Comparison of ENCODE assay signal across 1 cellular context in the genomic region with DNA sequence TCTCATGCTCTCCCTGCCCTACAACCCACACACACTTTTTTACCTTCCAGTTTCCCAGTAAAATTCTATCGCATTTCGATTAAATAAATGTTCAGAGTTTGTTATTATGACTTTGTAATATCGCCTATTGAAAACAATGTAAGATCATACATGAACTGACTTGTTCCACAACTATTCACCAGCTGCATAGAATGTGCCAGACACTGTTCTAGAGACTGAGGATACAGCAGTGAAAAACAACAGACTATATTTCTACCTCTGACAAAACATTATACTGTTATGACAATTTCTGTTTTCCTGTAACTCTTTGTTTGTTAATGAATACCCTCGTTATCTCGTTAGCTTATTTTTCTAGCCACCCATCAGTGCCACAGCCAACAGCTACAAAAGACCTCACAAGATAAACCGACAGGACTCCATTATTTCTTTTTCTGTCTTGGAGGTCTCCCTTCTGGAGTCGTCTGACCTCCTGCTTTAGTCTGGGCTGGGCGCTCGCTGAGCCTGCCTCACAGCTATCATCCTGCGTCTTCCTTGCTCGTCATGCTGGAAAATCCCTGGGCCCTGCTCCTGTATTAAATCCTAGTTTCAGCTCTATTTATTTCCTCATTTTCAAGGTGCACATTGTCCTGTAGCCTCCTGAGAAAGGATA.
TF ChIP-seq lines count a peak whose summit lies in the region.

No MANE protein-coding gene starts in this region.

TF ChIP-seq in SK-N-SH, 30 proteins besides CTCF, POLR2A, EP300 and RAD21 (continued from another document):
- TF ChIP-seq, protein P1, sequence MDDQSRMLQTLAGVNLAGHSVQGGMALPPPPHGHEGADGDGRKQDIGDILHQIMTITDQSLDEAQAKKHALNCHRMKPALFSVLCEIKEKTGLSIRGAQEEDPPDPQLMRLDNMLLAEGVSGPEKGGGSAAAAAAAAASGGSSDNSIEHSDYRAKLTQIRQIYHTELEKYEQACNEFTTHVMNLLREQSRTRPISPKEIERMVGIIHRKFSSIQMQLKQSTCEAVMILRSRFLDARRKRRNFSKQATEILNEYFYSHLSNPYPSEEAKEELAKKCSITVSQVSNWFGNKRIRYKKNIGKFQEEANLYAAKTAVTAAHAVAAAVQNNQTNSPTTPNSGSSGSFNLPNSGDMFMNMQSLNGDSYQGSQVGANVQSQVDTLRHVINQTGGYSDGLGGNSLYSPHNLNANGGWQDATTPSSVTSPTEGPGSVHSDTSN (IDR thresholded peaks at IDR 0.05) = no peak
- TF ChIP-seq, protein P2, sequence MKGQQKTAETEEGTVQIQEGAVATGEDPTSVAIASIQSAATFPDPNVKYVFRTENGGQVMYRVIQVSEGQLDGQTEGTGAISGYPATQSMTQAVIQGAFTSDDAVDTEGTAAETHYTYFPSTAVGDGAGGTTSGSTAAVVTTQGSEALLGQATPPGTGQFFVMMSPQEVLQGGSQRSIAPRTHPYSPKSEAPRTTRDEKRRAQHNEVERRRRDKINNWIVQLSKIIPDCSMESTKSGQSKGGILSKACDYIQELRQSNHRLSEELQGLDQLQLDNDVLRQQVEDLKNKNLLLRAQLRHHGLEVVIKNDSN (IDR thresholded peaks at IDR 0.05; ENCODE audit: borderline replicate concordance, low read depth) = no peak
- TF ChIP-seq, protein P3, sequence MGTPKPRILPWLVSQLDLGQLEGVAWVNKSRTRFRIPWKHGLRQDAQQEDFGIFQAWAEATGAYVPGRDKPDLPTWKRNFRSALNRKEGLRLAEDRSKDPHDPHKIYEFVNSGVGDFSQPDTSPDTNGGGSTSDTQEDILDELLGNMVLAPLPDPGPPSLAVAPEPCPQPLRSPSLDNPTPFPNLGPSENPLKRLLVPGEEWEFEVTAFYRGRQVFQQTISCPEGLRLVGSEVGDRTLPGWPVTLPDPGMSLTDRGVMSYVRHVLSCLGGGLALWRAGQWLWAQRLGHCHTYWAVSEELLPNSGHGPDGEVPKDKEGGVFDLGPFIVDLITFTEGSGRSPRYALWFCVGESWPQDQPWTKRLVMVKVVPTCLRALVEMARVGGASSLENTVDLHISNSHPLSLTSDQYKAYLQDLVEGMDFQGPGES (IDR thresholded peaks at IDR 0.05; ENCODE audit: low read depth, low read length) = no peak
- no peak for TF ChIP-seq POLR2AphosphoS5 (IDR thresholded peaks at IDR 0.05; ENCODE audit: low read depth, low read length)
- TF ChIP-seq TAF1 (IDR thresholded peaks at IDR 0.05; ENCODE audit: borderline replicate concordance, low read depth, low read length) = no peak
- TF ChIP-seq, protein P4, sequence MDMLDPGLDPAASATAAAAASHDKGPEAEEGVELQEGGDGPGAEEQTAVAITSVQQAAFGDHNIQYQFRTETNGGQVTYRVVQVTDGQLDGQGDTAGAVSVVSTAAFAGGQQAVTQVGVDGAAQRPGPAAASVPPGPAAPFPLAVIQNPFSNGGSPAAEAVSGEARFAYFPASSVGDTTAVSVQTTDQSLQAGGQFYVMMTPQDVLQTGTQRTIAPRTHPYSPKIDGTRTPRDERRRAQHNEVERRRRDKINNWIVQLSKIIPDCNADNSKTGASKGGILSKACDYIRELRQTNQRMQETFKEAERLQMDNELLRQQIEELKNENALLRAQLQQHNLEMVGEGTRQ (IDR thresholded peaks at IDR 0.05; ENCODE audit: borderline replicate concordance, low read depth, low read length) = no peak
- no peak for TF ChIP-seq FOXJ3 (CRISPR knock-in tag; IDR thresholded peaks at IDR 0.05)
- no peak for TF ChIP-seq MEF2A (IDR thresholded peaks at IDR 0.05; ENCODE audit: borderline replicate concordance, low read depth)
- TF ChIP-seq CHD2 (IDR thresholded peaks at IDR 0.05; ENCODE audit: low read length, partially characterized antibody) = no peak
- no peak for TF ChIP-seq SIN3A (IDR thresholded peaks at IDR 0.05; ENCODE audit: borderline replicate concordance, low read depth, low read length)
- TF ChIP-seq SMC3 (IDR thresholded peaks at IDR 0.05; ENCODE audit: low read depth, low read length) = no peak
- TF ChIP-seq FOSL2 (IDR thresholded peaks at IDR 0.05; ENCODE audit: borderline replicate concordance, low read depth) = no peak
- no peak for TF ChIP-seq ELF1 (IDR thresholded peaks at IDR 0.05)
- TF ChIP-seq YY1 (IDR thresholded peaks at IDR 0.05; ENCODE audit: low read depth) = no peak
- TF ChIP-seq NFIC (IDR thresholded peaks at IDR 0.05; ENCODE audit: borderline replicate concordance) = no peak
